ENCODE assay signal across 15 cellular contexts in genomic region chr21:37509802-37510393, GRCh38.
A peak's percentile ranks its signal among the peaks of the same experiment; 100 is the strongest.
DNase-seq lines count a peak whose midpoint lies in the region; ATAC-seq lines count a peak whose summit lies in the region.
"Had no signal": no experiment of that assay in that cellular context is flagged by ENCODE, and none has a peak within 500 bp of the region (broad histone marks: within the 10 kb centered on the region; RNA-seq: fewer than 3 reads in every experiment).

No MANE protein-coding gene starts in this region.

- no peaks in the 10 kb centered on the region for H3K9me3 ChIP-seq in GM23248 (ENCODE audit: low read depth)
- H3K9me3 ChIP-seq: esophagus muscularis mucosa, MG63 had no signal

- peaks cover 10% of the 10 kb centered on the region for H3K4me1 ChIP-seq in GM23248 (ENCODE audit: insufficient read depth)
- H3K4me1 ChIP-seq: esophagus muscularis mucosa had no signal

- peak overlapping the region; percentile 26; the same call in 1 of the 2 replicates for H3K27ac ChIP-seq in GM23248
- H3K27ac ChIP-seq: esophagus muscularis mucosa had no signal

- no peaks in the 10 kb centered on the region for H3K27me3 ChIP-seq in GM23248 (replicated peaks; ENCODE audit: insufficient read depth)
- H3K27me3 ChIP-seq: esophagus muscularis mucosa, MG63 had no signal

- no peak overlapping the region for H3K4me2 ChIP-seq in GM23248 (ENCODE audit: unreplicated experiment)

- no peak overlapping the region for H3K4me3 ChIP-seq in GM23248
- H3K4me3 ChIP-seq: esophagus muscularis mucosa, MG63 had no signal

- H2AFZ ChIP-seq in GM23248, result no peak overlapping the region

- ATAC-seq in effector memory CD8-positive, alpha-beta T cell (replicated peaks), result no peak
- no peak for ATAC-seq in HG03460 (IDR thresholded peaks at IDR 0.05; ENCODE audit: unreplicated experiment)
- ATAC-seq: right cardiac atrium had no signal

- 46 to 50% methylated on average over 5 of the region's 5 CpGs for WGBS in GM23248 (ENCODE audit: low coverage in 1 of 2, low lambda C conversion rate in 2 of 2, missing lambda C conversion rate in 2 of 2), 2 experiments

- H3K9ac ChIP-seq in GM23248, result no peak overlapping the region

- peaks cover 60% of the 10 kb centered on the region for H3K79me2 ChIP-seq in GM23248 (ENCODE audit: insufficient read depth)

- peaks cover 70% of the 10 kb centered on the region for H3K36me3 ChIP-seq in GM23248 (ENCODE audit: low read depth)

- no peaks in the 10 kb centered on the region for H3K27me3 Mint-ChIP-seq in effector memory CD8-positive, alpha-beta T cell
- H3K27me3 Mint-ChIP-seq: activated naive CD4-positive, alpha-beta T cell treated with anti-CD3 and anti-CD28 coated beads, Interleukin-2, amount 10 ng/mL, durations not matched to agents 7 days and 5 days; type B pancreatic cell had no signal

- H4K20me1 ChIP-seq in GM23248 (ENCODE audit: insufficient read depth), result 0 out of 2 replicates have a peak, but pooled peaks cover 3% of the 10 kb centered on the region

- peak; percentile 72 for DNase-seq in GM23248
- peak; percentile 12 for DNase-seq in RPMI7951 (ENCODE audit: low read depth)
- DNase-seq in effector memory CD8-positive, alpha-beta T cell, result no peak
- DNase-seq in non-pigmented ciliary epithelial cell (ENCODE audit: low read depth), result peak; percentile 35
- no peak for DNase-seq in NCI-H146 (lab: John Stamatoyannopoulos, UW)
- no peak for DNase-seq in UCSD-AML1 (lab: John Stamatoyannopoulos, UW; ENCODE audit: unreplicated experiment)
- DNase-seq: activated naive CD4-positive, alpha-beta T cell treated with anti-CD3 and anti-CD28 coated beads, Interleukin-2, amount 10 ng/mL, durations not matched to agents 7 days and 5 days; MG63; right cardiac atrium; SHP77 treated with DMSO at 0.1 percent for 48 hours; stimulated activated CD4-positive, alpha-beta T cell treated with anti-CD3 and anti-CD28 coated beads, Interleukin-2, amount 100 ng/mL, for 48 hours had no signal

- H3K9me2 ChIP-seq in GM23248 (ENCODE audit: insufficient read depth), result no peaks in the 10 kb centered on the region

- H3K36me3 Mint-ChIP-seq in effector memory CD8-positive, alpha-beta T cell (ENCODE audit: insufficient read depth), result peaks cover 27% of the 10 kb centered on the region

- no peaks in the 10 kb centered on the region for H3K9me3 Mint-ChIP-seq in effector memory CD8-positive, alpha-beta T cell
- H3K9me3 Mint-ChIP-seq: activated naive CD4-positive, alpha-beta T cell treated with anti-CD3 and anti-CD28 coated beads, Interleukin-2, amount 10 ng/mL, durations not matched to agents 7 days and 5 days; CD14-positive monocyte; type B pancreatic cell had no signal

- in situ Hi-C loops in GM23248 (cut with MboI), result no loop called here

- H3K27ac Mint-ChIP-seq in effector memory CD8-positive, alpha-beta T cell, result peak overlapping the region; percentile 21 to 71
- H3K27ac Mint-ChIP-seq: activated naive CD4-positive, alpha-beta T cell treated with anti-CD3 and anti-CD28 coated beads, Interleukin-2, amount 10 ng/mL, durations not matched to agents 7 days and 5 days; type B pancreatic cell had no signal

- no peaks in the 10 kb centered on the region for H3F3A ChIP-seq in GM23248 (ENCODE audit: insufficient read depth)

- H3K4me3 Mint-ChIP-seq in effector memory CD8-positive, alpha-beta T cell, result no peak overlapping the region
- H3K4me3 Mint-ChIP-seq: activated naive CD4-positive, alpha-beta T cell treated with anti-CD3 and anti-CD28 coated beads, Interleukin-2, amount 10 ng/mL, durations not matched to agents 7 days and 5 days; CD14-positive monocyte; type B pancreatic cell had no signal

- H3K4me1 Mint-ChIP-seq in effector memory CD8-positive, alpha-beta T cell (ENCODE audit: low read depth in 2 of 2), result peaks cover 4 to 16% of the 10 kb centered on the region in 2 donors
- H3K4me1 Mint-ChIP-seq: CD14-positive monocyte had no signal

Comparison
In these comparisons a context has a peak if more than half of its experiments do, and no peak if none do; other contexts are left out.
1. DNase-seq: peak in GM23248 (single experiment), RPMI7951 (single experiment) and non-pigmented ciliary epithelial cell (single experiment); none in effector memory CD8-positive, alpha-beta T cell (0 of 3), NCI-H146 (single experiment) and UCSD-AML1 (single experiment).